10 cellular contexts compared by ENCODE assay signal in genomic region chr1:56200446-56200845, GRCh38.
A peak's percentile ranks its signal among the peaks of the same experiment; 100 is the strongest.
DNase-seq lines count a peak whose midpoint lies in the region; ATAC-seq and TF ChIP-seq lines count a peak whose summit lies in the region.
"Had no signal": no experiment of that assay in that cellular context is flagged by ENCODE, and none has a peak within 500 bp of the region (broad histone marks: within the 10 kb centered on the region; RNA-seq: fewer than 3 reads in every experiment).

No MANE protein-coding gene starts in this region.

- H3K27me3 Mint-ChIP-seq in T-cell: peaks cover 2 to 4% of the 10 kb centered on the region in 2 donors

- intact Hi-C loops in sciatic nerve (cut with DNase I): no loop called here

- peak; percentile 32 for ATAC-seq in sciatic nerve
- no peak for ATAC-seq in T-cell (replicated peaks in 1 of 4)
- no peak for ATAC-seq in HG02884 (IDR thresholded peaks at IDR 0.05; ENCODE audit: unreplicated experiment)

- no peak overlapping the region for H3K4me3 Mint-ChIP-seq in T-cell

- H3K9me3 Mint-ChIP-seq in T-cell: no peaks in the 10 kb centered on the region
- H3K9me3 Mint-ChIP-seq: activated T-helper 2 cell treated with anti-CD3 and anti-CD28 coated beads, Interferon-gamma antibody, Interleukin-2, Interleukin-4, amounts not matched to agents 10 μg/mL and 5 μg/mL and 100 μg/mL, durations not matched to agents 14 hours and 24 hours and 36 hours had no signal

- no peaks in the 10 kb centered on the region for H3K36me3 Mint-ChIP-seq in T-cell

- CTCF ChIA-PET in HEK293T (lab: Yijun Ruan, JAX) (interaction anchor here (0.6 to 1.3 kb wide), 4 partner anchors 9 to 375 kb away, joined by 3 to 7 read pairs (median 4); no protein-coding TSS in a partner anchor), T-cell (lab: Charles Lee) (no interaction called here)

- H3K4me1 Mint-ChIP-seq in T-cell: no peaks in the 10 kb centered on the region

- no peak overlapping the region for H3K27ac Mint-ChIP-seq in T-cell
- H3K27ac Mint-ChIP-seq: activated T-helper 2 cell treated with anti-CD3 and anti-CD28 coated beads, Interferon-gamma antibody, Interleukin-2, Interleukin-4, amounts not matched to agents 10 μg/mL and 5 μg/mL and 100 μg/mL, durations not matched to agents 14 hours and 24 hours and 36 hours had no signal

- POLR2A ChIA-PET in HEK293T (lab: Yijun Ruan, JAX) (no interaction called here), T-cell (lab: Charles Lee) (interaction anchor here in 1 of 2 donors (0.6 kb wide), 1 partner anchor 29 kb away, joined by 3 read pairs; no protein-coding TSS in a partner anchor)

- peak; percentile 41 for DNase-seq in HEK293T (ENCODE audit: extremely low spot score)
- peak; percentile 88 for DNase-seq in NCI-H510A treated with DMSO at 0.1 percent for 48 hours (lab: John Stamatoyannopoulos, UW)
- peak; percentile 68 for DNase-seq in dedifferentiated amniotic fluid mesenchymal stem cell (ENCODE audit: extremely low spot score)
- DNase-seq in sciatic nerve (ENCODE audit: low spot score): no peak
- DNase-seq in NCI-H146 (lab: John Stamatoyannopoulos, UW): no peak
- no peak for DNase-seq in T-cell
- DNase-seq: brain microvascular endothelial cell, Calu3 had no signal

TF ChIP-seq in HEK293T, 16 proteins besides CTCF, POLR2A, EP300 and RAD21:
- TF ChIP-seq ZNF384 (IDR thresholded peaks at IDR 0.05): no peak
- no peak for TF ChIP-seq ARNT (IDR thresholded peaks at IDR 0.05)
- 0 out of 2 replicates have a peak, but pooled peaks have one; percentile 27 for TF ChIP-seq LEF1 (IDR thresholded peaks at IDR 0.05; ENCODE audit: borderline replicate concordance)
- TF ChIP-seq PKNOX1 (IDR thresholded peaks at IDR 0.05): no peak
TF ChIP-seq in HEK293T: peak in this region for 1.

Comparison
In these comparisons a context has a peak if more than half of its experiments do, and no peak if none do; other contexts are left out.
1. DNase-seq: peak in HEK293T (single experiment), NCI-H510A treated with DMSO at 0.1 percent for 48 hours (single experiment) and dedifferentiated amniotic fluid mesenchymal stem cell (single experiment); none in sciatic nerve (single experiment), NCI-H146 (single experiment) and T-cell (0 of 34).